8 cellular contexts compared by ENCODE assay signal in the genomic region with DNA sequence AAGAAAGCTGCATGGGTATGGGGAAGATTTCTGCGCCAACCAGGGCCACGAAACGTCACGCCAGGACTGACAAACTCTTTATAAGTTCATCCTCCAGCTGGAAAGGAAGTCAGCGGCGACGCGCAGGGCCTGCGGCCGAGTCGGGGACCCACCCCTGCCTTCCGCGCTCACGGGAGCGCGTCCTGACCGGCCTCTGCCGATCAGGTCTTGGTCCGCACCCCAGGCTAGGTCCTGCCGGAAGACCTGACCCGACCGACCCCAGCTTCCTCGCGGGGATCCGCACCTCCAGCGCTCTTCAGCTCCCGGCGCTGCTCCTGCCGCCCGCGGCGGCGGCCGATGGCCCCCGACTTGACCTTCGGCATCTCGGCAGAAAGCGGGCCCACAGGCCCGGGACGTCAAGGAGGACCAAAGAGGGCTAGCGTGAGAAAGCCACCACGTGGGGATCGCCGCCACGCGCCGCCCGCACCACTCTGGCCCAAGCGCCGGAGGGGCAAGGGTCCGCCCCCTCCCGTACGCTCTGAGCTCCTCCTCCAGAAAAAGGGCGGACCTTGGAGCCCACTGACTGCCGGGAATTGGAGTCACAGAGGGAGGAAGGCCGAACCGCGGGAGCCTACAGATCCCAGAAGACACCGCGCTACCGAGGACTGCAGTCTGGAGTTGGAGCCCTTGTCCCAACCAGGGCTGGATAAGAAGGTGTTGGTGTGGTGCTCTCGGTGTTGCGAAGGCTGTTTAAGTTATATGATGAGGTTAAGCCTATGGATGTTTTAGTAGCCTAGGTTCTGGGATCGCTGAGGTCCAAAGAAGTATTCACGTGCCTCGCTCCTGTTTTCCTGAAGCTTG. TPM values are rescaled to one million over a fixed set of nuclear protein-coding genes. Genes with fewer than 3 reads are reported as not detected.
DNase-seq lines count a peak whose midpoint lies in the region; ATAC-seq and TF ChIP-seq lines count a peak whose summit lies in the region.

A gene (minus strand): TSS at position 495 of the 840 bp plus-strand sequence. CDS start 133 bp downstream, at position 362.

- peak; percentile 96 for TF ChIP-seq POLR2A in GM18951 (IDR thresholded peaks at IDR 0.05; ENCODE audit: extremely low read depth, insufficient read depth, insufficient read length)

- peak within 1 kb of the TSS; percentile 88 for H3K27ac ChIP-seq in caudate nucleus (ENCODE audit: low read depth, low read length)

- peaks cover 23% of the 10 kb centered on the region for H3K4me1 Mint-ChIP-seq in activated B cell treated with CpG ODN at 0.5 μM for 24 hours
- H3K4me1 Mint-ChIP-seq in immature natural killer cell = peaks cover 27 to 31% of the 10 kb centered on the region in 2 donors

- DNase-seq in AG08395 (ENCODE audit: low spot score) (peak; percentile 96), NCI-H345 (lab: John Stamatoyannopoulos, UW) (peak; percentile 95), activated B cell treated with CpG ODN at 0.5 μM for 24 hours (peak; percentile 86), caudate nucleus (lab: John Stamatoyannopoulos, UW) (peak; percentile 63 to 99 (median 95)), immature natural killer cell (peak; percentile 90 to 92 (median 91)), smooth muscle cell of the brain vasculature (ENCODE audit: low read depth, low spot score) (peak; percentile 92)

- in situ Hi-C loops in GM18951 (cut with MboI; ENCODE audit: low sequenced_read_pairs, unreplicated experiment) = no loop called here

- TF ChIP-seq CTCF in activated B cell treated with CpG ODN at 0.5 μM for 24 hours (IDR thresholded peaks at IDR 0.05) = no peak

- POLR2A ChIA-PET in activated B cell treated with CpG ODN at 0.5 μM for 24 hours (lab: Charles Lee) = interaction anchor here (0.9 to 5.2 kb wide), 7 partner anchors 10 to 1072 kb away, joined by 3 to 99 read pairs (median 4); a partner anchor contains a TSS

- H3K27me3 Mint-ChIP-seq in activated B cell treated with CpG ODN at 0.5 μM for 24 hours (no peaks in the 10 kb centered on the region), immature natural killer cell (ENCODE audit: low read depth in 3 of 3) (peaks cover 2 to 7% (median 6%) of the 10 kb centered on the region in 3 donors)

- H3K27ac Mint-ChIP-seq in activated B cell treated with CpG ODN at 0.5 μM for 24 hours (peak within 1 kb of the TSS; percentile 89), immature natural killer cell (peak within 1 kb of the TSS; percentile 91 to 98 (median 98))

- CTCF ChIA-PET in activated B cell treated with CpG ODN at 0.5 μM for 24 hours (lab: Charles Lee) = no interaction called here

- ATAC-seq in HG03196 (IDR thresholded peaks at IDR 0.05; ENCODE audit: unreplicated experiment) = peak; percentile 98
- peak; percentile 97 for ATAC-seq in activated B cell treated with CpG ODN at 0.5 μM for 24 hours (ENCODE audit: low read depth)

- intact Hi-C loops in activated B cell treated with CpG ODN at 0.5 μM for 24 hours (cut with micrococcal nuclease) = loop anchor here (1.0 to 5.0 kb wide), 5 partner anchors 9 to 1071 kb away; a partner anchor contains a TSS

- H3K36me3 Mint-ChIP-seq in activated B cell treated with CpG ODN at 0.5 μM for 24 hours (ENCODE audit: low read depth) = peaks cover 33% of the 10 kb centered on the region
- peaks cover 0 to 4% (median 0%) of the 10 kb centered on the region in 3 donors for H3K36me3 Mint-ChIP-seq in immature natural killer cell

- H3K4me3 Mint-ChIP-seq in activated B cell treated with CpG ODN at 0.5 μM for 24 hours (peak within 1 kb of the TSS; percentile 94), immature natural killer cell (peak within 1 kb of the TSS; percentile 99 to 100 (median 100))

- no peaks in the 10 kb centered on the region for H3K9me3 Mint-ChIP-seq in activated B cell treated with CpG ODN at 0.5 μM for 24 hours
- peaks cover 0 to 1% (median 0%) of the 10 kb centered on the region in 6 donors for H3K9me3 Mint-ChIP-seq in immature natural killer cell

RNA-seq across cellular contexts. Expression of the gene that starts here (rescaled TPM):
- 28.2 and 28.7 TPM in 2 replicates for total RNA-seq in activated B cell treated with CpG ODN at 0.5 μM for 24 hours
- polyA plus RNA-seq in immature natural killer cell = 10 to 100 TPM; 22.3 to 27.0 (median 26.3) TPM

Comparison
In these comparisons a context has a peak if more than half of its experiments do, and no peak if none do; other contexts are left out.
1. Peak in every context shown above with its lines: DNase-seq, ATAC-seq and H3K27ac ChIP-seq.